Comparison of ENCODE assay signal across 16 cellular contexts in genomic region chr2:240759454-240759853, GRCh38.
DNase-seq lines count a peak whose midpoint lies in the region; ATAC-seq, FAIRE-seq and TF ChIP-seq lines count a peak whose summit lies in the region.
"Had no signal": no experiment of that assay in that cellular context is flagged by ENCODE, and none has a peak within 500 bp of the region (broad histone marks: within the 10 kb centered on the region; RNA-seq: fewer than 3 reads in every experiment).

No MANE protein-coding gene starts in this region.

- POLR2A ChIA-PET in activated CD8-positive, alpha-beta T cell treated with anti-CD3 and anti-CD28 coated beads for 36 hours (lab: Charles Lee): no interaction called here
- POLR2A ChIA-PET in activated CD8-positive, alpha-beta T cell treated with anti-CD3 and anti-CD28 coated beads, Interleukin-2, amount 10 ng/mL, durations not matched to agents 7 days and 5 days (lab: Charles Lee): no interaction called here

- H3K4me3 Mint-ChIP-seq in activated CD8-positive, alpha-beta T cell treated with anti-CD3 and anti-CD28 coated beads for 36 hours: no peak overlapping the region
- no peak overlapping the region for H3K4me3 Mint-ChIP-seq in activated CD8-positive, alpha-beta T cell treated with anti-CD3 and anti-CD28 coated beads, Interleukin-2, amount 10 ng/mL, durations not matched to agents 7 days and 5 days

- no peaks in the 10 kb centered on the region for H3K36me3 Mint-ChIP-seq in activated CD8-positive, alpha-beta T cell treated with anti-CD3 and anti-CD28 coated beads for 36 hours (ENCODE audit: low read depth)
- H3K36me3 Mint-ChIP-seq in activated CD8-positive, alpha-beta T cell treated with anti-CD3 and anti-CD28 coated beads, Interleukin-2, amount 10 ng/mL, durations not matched to agents 7 days and 5 days (ENCODE audit: low read depth): no peaks in the 10 kb centered on the region

- H3K4me1 Mint-ChIP-seq in activated CD8-positive, alpha-beta T cell treated with anti-CD3 and anti-CD28 coated beads for 36 hours (ENCODE audit: low read depth): peaks cover 11% of the 10 kb centered on the region
- H3K4me1 Mint-ChIP-seq in activated CD8-positive, alpha-beta T cell treated with anti-CD3 and anti-CD28 coated beads, Interleukin-2, amount 10 ng/mL, durations not matched to agents 7 days and 5 days (ENCODE audit: low read depth): no peaks in the 10 kb centered on the region

- peak; percentile 97 for ATAC-seq in activated CD8-positive, alpha-beta T cell treated with anti-CD3 and anti-CD28 coated beads for 36 hours
- ATAC-seq in activated CD8-positive, alpha-beta T cell treated with anti-CD3 and anti-CD28 coated beads, Interleukin-2, amount 10 ng/mL, durations not matched to agents 7 days and 5 days: no peak
- no peak for ATAC-seq in esophagus mucosa

- FAIRE-seq in H54 (lab: Jason Lieb, UNC): no peak
- FAIRE-seq: H1 had no signal

- peak; percentile 88 for DNase-seq in activated CD8-positive, alpha-beta T cell treated with anti-CD3 and anti-CD28 coated beads for 36 hours
- no peak for DNase-seq in activated CD8-positive, alpha-beta T cell treated with anti-CD3 and anti-CD28 coated beads, Interleukin-2, amount 10 ng/mL, durations not matched to agents 7 days and 5 days
- DNase-seq in H54 (ENCODE audit: insufficient read length, low spot score) (peak; percentile 50), RPMI7951 (ENCODE audit: low read depth) (peak; percentile 14), superior temporal gyrus (ENCODE audit: extremely low spot score) (no peak), anterior cingulate cortex (lab: John Stamatoyannopoulos, UW) (no peak)
- peak; percentile 30 for DNase-seq in stimulated activated CD8-positive, alpha-beta memory T cell treated with anti-CD3 and anti-CD28 coated beads, Interleukin-4, amount 100 ng/mL, for 24 hours (ENCODE audit: low read depth)
- DNase-seq: amygdala; DND-41; effector CD4-positive, alpha-beta T cell; mammary epithelial cell; NCI-H1092; NCI-H526; ovary had no signal

- no peak for TF ChIP-seq CTCF in activated CD8-positive, alpha-beta T cell treated with anti-CD3 and anti-CD28 coated beads for 36 hours (IDR thresholded peaks at IDR 0.05)

- H3K9me3 Mint-ChIP-seq in activated CD8-positive, alpha-beta T cell treated with anti-CD3 and anti-CD28 coated beads for 36 hours: no peaks in the 10 kb centered on the region
- no peaks in the 10 kb centered on the region for H3K9me3 Mint-ChIP-seq in activated CD8-positive, alpha-beta T cell treated with anti-CD3 and anti-CD28 coated beads, Interleukin-2, amount 10 ng/mL, durations not matched to agents 7 days and 5 days (ENCODE audit: insufficient read depth)

- H3K27me3 Mint-ChIP-seq in activated CD8-positive, alpha-beta T cell treated with anti-CD3 and anti-CD28 coated beads for 36 hours: no peaks in the 10 kb centered on the region
- H3K27me3 Mint-ChIP-seq in activated CD8-positive, alpha-beta T cell treated with anti-CD3 and anti-CD28 coated beads, Interleukin-2, amount 10 ng/mL, durations not matched to agents 7 days and 5 days (ENCODE audit: low read depth): no peaks in the 10 kb centered on the region

- no peak overlapping the region for H3K27ac Mint-ChIP-seq in activated CD8-positive, alpha-beta T cell treated with anti-CD3 and anti-CD28 coated beads for 36 hours
- no peak overlapping the region for H3K27ac Mint-ChIP-seq in activated CD8-positive, alpha-beta T cell treated with anti-CD3 and anti-CD28 coated beads, Interleukin-2, amount 10 ng/mL, durations not matched to agents 7 days and 5 days

- CTCF ChIA-PET in activated CD8-positive, alpha-beta T cell treated with anti-CD3 and anti-CD28 coated beads for 36 hours (lab: Charles Lee): no interaction called here
- CTCF ChIA-PET in activated CD8-positive, alpha-beta T cell treated with anti-CD3 and anti-CD28 coated beads, Interleukin-2, amount 10 ng/mL, durations not matched to agents 7 days and 5 days (lab: Charles Lee): no interaction called here

- TF ChIP-seq POLR2A in H54 (IDR thresholded peaks at IDR 0.05; ENCODE audit: low read depth, low read length): no peak

- intact Hi-C loops in activated CD8-positive, alpha-beta T cell treated with anti-CD3 and anti-CD28 coated beads for 36 hours (cut with micrococcal nuclease): no loop called here

Comparison
In these comparisons a context has a peak if more than half of its experiments do, and no peak if none do; other contexts are left out.
1. DNase-seq: peak in activated CD8-positive, alpha-beta T cell treated with anti-CD3 and anti-CD28 coated beads for 36 hours (single experiment), H54 (single experiment), RPMI7951 (single experiment) and stimulated activated CD8-positive, alpha-beta memory T cell treated with anti-CD3 and anti-CD28 coated beads, Interleukin-4, amount 100 ng/mL, for 24 hours (single experiment); none in activated CD8-positive, alpha-beta T cell treated with anti-CD3 and anti-CD28 coated beads, Interleukin-2, amount 10 ng/mL, durations not matched to agents 7 days and 5 days (single experiment), superior temporal gyrus (single experiment) and anterior cingulate cortex (0 of 58).